Comparison of ENCODE assay signal across 22 cellular contexts in the genomic region with DNA sequence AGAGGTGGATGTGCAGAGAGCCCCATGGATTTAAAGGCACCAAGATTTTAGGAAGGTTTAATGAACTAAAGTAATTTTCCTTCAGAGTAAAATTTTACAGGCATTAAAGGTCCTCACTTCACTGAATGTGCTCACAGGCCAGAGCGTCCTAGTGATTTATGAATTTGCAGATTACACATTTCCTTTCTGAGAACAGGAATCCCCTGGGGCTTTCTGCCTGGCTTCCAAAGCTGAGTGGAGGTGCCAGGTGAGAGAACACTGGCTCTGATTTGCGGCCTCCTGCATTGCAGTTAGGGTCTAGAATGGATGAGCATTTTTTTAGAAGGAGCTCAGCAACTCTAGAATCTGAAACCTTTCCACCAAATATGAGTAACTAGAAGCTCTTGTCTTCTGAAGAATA.
DNase-seq lines count a peak whose midpoint lies in the region; ATAC-seq and TF ChIP-seq lines count a peak whose summit lies in the region.
"Had no signal": no experiment of that assay in that cellular context is flagged by ENCODE, and none has a peak within 500 bp of the region (broad histone marks: within the 10 kb centered on the region; RNA-seq: fewer than 3 reads in every experiment).

No MANE protein-coding gene starts in this region.

- intact Hi-C loops in upper lobe of right lung (cut with DNase I), result no loop called here

- no peak overlapping the region for H3K27ac ChIP-seq in upper lobe of right lung
- H3K27ac ChIP-seq: body of pancreas, heart left ventricle, transverse colon had no signal

- H3K4me1 ChIP-seq in upper lobe of right lung, result no peaks in the 10 kb centered on the region
- H3K4me1 ChIP-seq: body of pancreas, heart left ventricle, transverse colon had no signal

- peak; percentile 37 for DNase-seq in DMS153 treated with DMSO at 0.1 percent for 48 hours (lab: John Stamatoyannopoulos, UW; ENCODE audit: unreplicated experiment)
- DNase-seq in NCI-H345 treated with DMSO at 0.1 percent for 48 hours (lab: John Stamatoyannopoulos, UW; ENCODE audit: unreplicated experiment), result peak; percentile 39
- no peak for DNase-seq in superior temporal gyrus (ENCODE audit: extremely low spot score)
- DNase-seq in upper lobe of right lung, result no peak
- no peak for DNase-seq in COLO668 (lab: John Stamatoyannopoulos, UW; ENCODE audit: unreplicated experiment)
- no peak for DNase-seq in NCI-H524 treated with DMSO at 0.1 percent for 48 hours (lab: John Stamatoyannopoulos, UW)
- DNase-seq: ACHN; activated CD4-positive, CD25-positive, alpha-beta regulatory T cell treated with anti-CD3 and anti-CD28 coated beads, Interleukin-2, amount 50 U/mL, for 72 hours; activated naive CD8-positive, alpha-beta T cell treated with anti-CD3 and anti-CD28 coated beads for 36 hours; body of pancreas; heart left ventricle; IMR-90; MG63; naive B cell; NCI-H2107; NCI-H748 treated with DMSO at 0.1 percent for 48 hours; stimulated activated naive CD4-positive, alpha-beta T cell treated with Interleukin-2 at 50 U/mL for 16 hours; T1000; transverse colon had no signal

- no peaks in the 10 kb centered on the region for H3K27me3 ChIP-seq in upper lobe of right lung
- H3K27me3 ChIP-seq: body of pancreas, MG63, transverse colon had no signal

- H3K36me3 ChIP-seq in upper lobe of right lung, result no peaks in the 10 kb centered on the region
- H3K36me3 ChIP-seq: heart left ventricle, MG63, transverse colon had no signal

- no peak overlapping the region for H3K4me3 ChIP-seq in upper lobe of right lung
- H3K4me3 ChIP-seq: body of pancreas, heart left ventricle, MG63, transverse colon had no signal

- TF ChIP-seq CTCF in upper lobe of right lung (IDR thresholded peaks at IDR 0.05), result no peak

- H3K9me3 ChIP-seq in upper lobe of right lung, result no peaks in the 10 kb centered on the region
- H3K9me3 ChIP-seq: body of pancreas, heart left ventricle, MG63, transverse colon had no signal

- peak; percentile 57 for ATAC-seq in GM18868 (IDR thresholded peaks at IDR 0.05; ENCODE audit: unreplicated experiment)
- peak; percentile 68 for ATAC-seq in HG02759 (IDR thresholded peaks at IDR 0.05; ENCODE audit: unreplicated experiment)
- no peak for ATAC-seq in upper lobe of right lung
- ATAC-seq: body of pancreas, heart left ventricle, sciatic nerve had no signal

Comparison
In these comparisons a context has a peak if more than half of its experiments do, and no peak if none do; other contexts are left out.
1. DNase-seq: peak in DMS153 treated with DMSO at 0.1 percent for 48 hours (single experiment) and NCI-H345 treated with DMSO at 0.1 percent for 48 hours (single experiment); none in superior temporal gyrus (single experiment), upper lobe of right lung (single experiment), COLO668 (single experiment) and NCI-H524 treated with DMSO at 0.1 percent for 48 hours (single experiment).